16 cellular contexts compared by ENCODE assay signal in the genomic region with DNA sequence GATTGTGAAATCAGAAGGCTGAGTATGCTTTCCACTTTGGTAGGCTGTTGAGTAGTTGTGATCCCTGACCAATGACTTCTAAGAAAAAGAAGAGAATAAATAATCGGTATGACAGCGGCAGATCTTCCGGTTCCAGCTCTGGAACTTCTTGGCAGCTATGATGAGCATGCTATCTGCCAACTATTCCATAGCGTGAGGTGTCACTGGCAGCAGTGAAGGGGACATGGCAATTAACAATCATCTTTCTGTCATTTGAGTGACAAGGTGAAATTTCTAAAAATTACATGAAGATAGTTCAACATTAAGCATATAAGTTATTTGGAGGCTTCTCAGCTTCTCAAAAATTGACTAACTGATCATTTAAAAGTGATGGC.
DNase-seq lines count a peak whose midpoint lies in the region; ATAC-seq and TF ChIP-seq lines count a peak whose summit lies in the region.
"Had no signal": no experiment of that assay in that cellular context is flagged by ENCODE, and none has a peak within 500 bp of the region (broad histone marks: within the 10 kb centered on the region; RNA-seq: fewer than 3 reads in every experiment).

No MANE protein-coding gene starts in this region.

- H3K4me3 Mint-ChIP-seq in activated B cell treated with CpG ODN at 0.5 μM for 24 hours (peak overlapping the region; percentile 32), naive B cell (peak overlapping the region in 7 of 8 donors; percentile 57 to 83 (median 79)), neural progenitor cell (no peak overlapping the region)
- H3K4me3 Mint-ChIP-seq: CD4-positive, alpha-beta T cell had no signal

- H3K4me1 Mint-ChIP-seq in activated B cell treated with CpG ODN at 0.5 μM for 24 hours (peaks cover 27% of the 10 kb centered on the region), naive B cell (peaks cover 31 to 45% (median 33%) of the 10 kb centered on the region in 3 donors), neural progenitor cell (no peaks in the 10 kb centered on the region)

- no peak for TF ChIP-seq CTCF in right atrium auricular region (IDR thresholded peaks at IDR 0.05)
- no peak for TF ChIP-seq CTCF in activated B cell treated with CpG ODN at 0.5 μM for 24 hours (IDR thresholded peaks at IDR 0.05)
- TF ChIP-seq CTCF in neural progenitor cell (IDR thresholded peaks at IDR 0.05): no peak

- H3K27me3 ChIP-seq in right cardiac atrium (ENCODE audit: control insufficient read depth, insufficient read depth): no peaks in the 10 kb centered on the region
- no peaks in the 10 kb centered on the region for H3K27me3 ChIP-seq in right atrium auricular region
- H3K27me3 ChIP-seq in neural progenitor cell: no peaks in the 10 kb centered on the region

- intact Hi-C loops in right cardiac atrium (cut with DNase I) (no loop called here), activated B cell treated with CpG ODN at 0.5 μM for 24 hours (cut with micrococcal nuclease) (loop anchor here (2.0 kb wide), 1 partner anchor 65 kb away; no protein-coding TSS in a partner anchor)

- CTCF ChIA-PET in activated B cell treated with CpG ODN at 0.5 μM for 24 hours (lab: Charles Lee): no interaction called here

- no peaks in the 10 kb centered on the region for H3K79me2 ChIP-seq in neural progenitor cell (ENCODE audit: low read depth)

- POLR2A ChIA-PET in activated B cell treated with CpG ODN at 0.5 μM for 24 hours (lab: Charles Lee): no interaction called here

- H3F3A ChIP-seq in neural progenitor cell (ENCODE audit: low read depth): no peaks in the 10 kb centered on the region

- H3K36me3 Mint-ChIP-seq in activated B cell treated with CpG ODN at 0.5 μM for 24 hours (ENCODE audit: low read depth) (no peaks in the 10 kb centered on the region), naive B cell (no peaks in the 10 kb centered on the region), neural progenitor cell (no peaks in the 10 kb centered on the region)

- H2AFZ ChIP-seq in neural progenitor cell (replicated peaks): no peak overlapping the region

- no peak overlapping the region for H3K9ac ChIP-seq in neural progenitor cell

- H4K20me1 ChIP-seq in neural progenitor cell (ENCODE audit: low read depth): no peaks in the 10 kb centered on the region

- H3K4me1 ChIP-seq in right cardiac atrium (ENCODE audit: control insufficient read depth, insufficient read depth, low read length) (no peaks in the 10 kb centered on the region), right atrium auricular region (peaks cover 0 to 9% of the 10 kb centered on the region in 2 donors), neural progenitor cell (peaks cover 5% of the 10 kb centered on the region)
- H3K4me1 ChIP-seq: HAP-1 had no signal

- H3K27ac ChIP-seq in right cardiac atrium (ENCODE audit: low read length): no peak overlapping the region
- H3K27ac ChIP-seq in right atrium auricular region: no peak overlapping the region
- no peak overlapping the region for H3K27ac ChIP-seq in neural progenitor cell
- H3K27ac ChIP-seq: HL-60 had no signal

- H3K27ac Mint-ChIP-seq in activated B cell treated with CpG ODN at 0.5 μM for 24 hours: peak overlapping the region; percentile 65
- peak overlapping the region; percentile 84 to 97 (median 90) for H3K27ac Mint-ChIP-seq in naive B cell
- no peak overlapping the region for H3K27ac Mint-ChIP-seq in neural progenitor cell
- H3K27ac Mint-ChIP-seq: CD4-positive, alpha-beta T cell had no signal

- H3K4me3 ChIP-seq in right cardiac atrium (ENCODE audit: low read length) (no peak overlapping the region), right atrium auricular region (no peak overlapping the region), neural progenitor cell (no peak overlapping the region)
- H3K4me3 ChIP-seq: HAP-1 had no signal

- DNase-seq in right cardiac atrium (no peak), right atrium auricular region (ENCODE audit: low spot score) (no peak), activated B cell treated with CpG ODN at 0.5 μM for 24 hours (no peak), naive B cell (no peak), neural progenitor cell (ENCODE audit: low spot score) (no peak), putamen (ENCODE audit: low spot score) (no peak)
- DNase-seq: 8988T; ACHN; C1 segment of cervical spinal cord; Calu3; CD4-positive, alpha-beta T cell; DMS 273 treated with DMSO at 0.1 percent for 48 hours had no signal

- H3K4me2 ChIP-seq in neural progenitor cell: no peak overlapping the region

- H3K36me3 ChIP-seq in right atrium auricular region (no peaks in the 10 kb centered on the region), neural progenitor cell (no peaks in the 10 kb centered on the region)
- H3K36me3 ChIP-seq: HAP-1 had no signal

- 62% methylated on average over 4 of the region's 4 CpGs for WGBS in right cardiac atrium

- H3K9me3 Mint-ChIP-seq in activated B cell treated with CpG ODN at 0.5 μM for 24 hours: peaks cover 8% of the 10 kb centered on the region
- H3K9me3 Mint-ChIP-seq in naive B cell: peaks cover 0 to 6% (median 0%) of the 10 kb centered on the region in 7 donors
- no peaks in the 10 kb centered on the region for H3K9me3 Mint-ChIP-seq in neural progenitor cell

- ATAC-seq in right cardiac atrium: peak; percentile 41 to 64
- no peak for ATAC-seq in activated B cell treated with CpG ODN at 0.5 μM for 24 hours (ENCODE audit: low read depth)
- no peak for ATAC-seq in naive B cell (ENCODE audit: low read depth in 2 of 2)
- no peak for ATAC-seq in GM19463 (IDR thresholded peaks at IDR 0.05; ENCODE audit: unreplicated experiment)
- ATAC-seq in HG03196 (IDR thresholded peaks at IDR 0.05; ENCODE audit: unreplicated experiment): no peak

- H3K27me3 Mint-ChIP-seq in activated B cell treated with CpG ODN at 0.5 μM for 24 hours: no peaks in the 10 kb centered on the region
- H3K27me3 Mint-ChIP-seq in naive B cell: no peaks in the 10 kb centered on the region
- H3K27me3 Mint-ChIP-seq in neural progenitor cell (ENCODE audit: insufficient read depth, low read depth): no peaks in the 10 kb centered on the region
- H3K27me3 Mint-ChIP-seq: CD4-positive, alpha-beta T cell had no signal

- H3K9me3 ChIP-seq in right cardiac atrium (ENCODE audit: control insufficient read depth, low read length): no peaks in the 10 kb centered on the region
- H3K9me3 ChIP-seq in right atrium auricular region: no peaks in the 10 kb centered on the region
- no peaks in the 10 kb centered on the region for H3K9me3 ChIP-seq in neural progenitor cell (ENCODE audit: low read depth)
- H3K9me3 ChIP-seq: HAP-1 had no signal

Comparison
In these comparisons a context has a peak if more than half of its experiments do, and no peak if none do; other contexts are left out.
1. ATAC-seq: peak in right cardiac atrium (2 of 2); none in activated B cell treated with CpG ODN at 0.5 μM for 24 hours (single experiment), naive B cell (0 of 2), GM19463 (single experiment) and HG03196 (single experiment).